ENCODE assay signal across 8 cellular contexts in the genomic region with DNA sequence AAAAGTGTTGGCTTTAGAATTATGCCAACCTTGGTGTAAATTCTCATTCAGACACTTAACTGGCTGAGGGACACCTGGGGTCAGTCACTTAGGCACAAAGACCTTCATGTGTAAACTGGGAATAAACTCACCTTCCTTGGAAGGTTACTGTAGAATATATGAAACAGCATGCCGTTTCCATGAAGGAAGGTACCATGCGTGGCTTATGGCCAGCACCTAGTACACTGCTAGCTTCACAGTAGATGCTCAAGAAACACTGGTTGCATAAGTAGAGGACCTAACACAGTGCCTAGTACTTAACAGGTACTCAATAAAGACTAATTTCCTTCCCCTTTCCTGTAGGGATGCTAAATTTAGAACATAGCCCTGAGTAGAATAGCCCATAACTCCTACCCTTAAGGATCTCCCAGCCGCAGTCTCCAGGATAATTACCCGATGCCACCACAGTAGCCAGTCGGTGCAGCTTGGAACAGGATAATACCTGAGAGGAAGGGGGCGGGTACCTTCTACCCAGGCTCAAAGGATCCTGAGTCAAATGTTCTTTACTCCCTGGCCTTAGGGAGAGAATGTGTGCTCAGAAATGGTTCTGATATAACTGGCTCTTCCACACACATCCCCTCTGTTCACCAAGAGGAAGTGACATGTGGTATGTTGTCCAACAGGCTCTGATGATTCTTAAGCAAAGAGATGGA. TPM values are rescaled to one million over a fixed set of nuclear protein-coding genes. Genes with fewer than 3 reads are reported as not detected.
A peak's percentile ranks its signal among the peaks of the same experiment; 100 is the strongest.
DNase-seq lines count a peak whose midpoint lies in the region; ATAC-seq and TF ChIP-seq lines count a peak whose summit lies in the region.

No MANE protein-coding gene starts in this region.

- no peaks in the 10 kb centered on the region for H3K79me1 ChIP-seq in H9 (ENCODE audit: insufficient read depth, low read depth, low read length, poor library complexity, severe bottlenecking)

- CTCF ChIA-PET in RWPE1 (lab: Yijun Ruan, JAX), result interaction anchor here (1.1 to 7.0 kb wide), 5 partner anchors 20 to 216 kb away, joined by 3 to 163 read pairs (median 5); no protein-coding TSS in a partner anchor

- H3K4me3 Mint-ChIP-seq in H9, result peak overlapping the region in 1 of 2 experiments; percentile 76; a peak in 3 of 5 replicates

- H3K27me3 ChIP-seq in H9 (ENCODE audit: insufficient read depth, low read length) (no peaks in the 10 kb centered on the region), esophagus muscularis mucosa (no peaks in the 10 kb centered on the region), sigmoid colon (no peaks in the 10 kb centered on the region)

- no peak overlapping the region for H3K9ac ChIP-seq in H9 (ENCODE audit: extremely low read depth, insufficient read length, low read length)

- TF ChIP-seq POLR2A in esophagus muscularis mucosa (IDR thresholded peaks at IDR 0.05; ENCODE audit: low read depth) (no peak), sigmoid colon (IDR thresholded peaks at IDR 0.05) (no peak)

- no peak overlapping the region for H4K91ac ChIP-seq in H9 (ENCODE audit: insufficient read length, low read depth, low read length)

- peak overlapping the region in 2 of 3 experiments; percentile 53; a peak in 3 of 7 replicates for H3K27ac Mint-ChIP-seq in H9

- peaks cover 15% of the 10 kb centered on the region for H3K4me1 ChIP-seq in H9 (ENCODE audit: insufficient read depth, low read length)
- H3K4me1 ChIP-seq in esophagus muscularis mucosa, result peaks cover 53 to 81% (median 74%) of the 10 kb centered on the region in 4 donors
- peaks cover 0 to 69% (median 64%) of the 10 kb centered on the region in 4 donors for H3K4me1 ChIP-seq in sigmoid colon

- H3K27ac ChIP-seq in H9 (ENCODE audit: insufficient read length, low read depth, low read length) (no peak overlapping the region), RWPE1 (peak overlapping the region; percentile 99), esophagus muscularis mucosa (replicated peaks in 1 of 4) (peak overlapping the region; percentile 93 to 99 (median 96)), sigmoid colon (peak overlapping the region; percentile 92 to 100 (median 98))

- H2AK5ac ChIP-seq in H9 (ENCODE audit: insufficient read length, low read length), result no peak overlapping the region

- H3K79me2 ChIP-seq in H9 (ENCODE audit: insufficient read depth, low read length), result peaks cover 7% of the 10 kb centered on the region; the same call in 1 of the 2 replicates

- POLR2A ChIA-PET in RWPE1 (lab: Yijun Ruan, JAX; ENCODE audit: low non-redundant PET), result interaction anchor here (0.6 to 2.7 kb wide), 5 partner anchors 20 to 1139 kb away, joined by 3 to 12 read pairs (median 4); a partner anchor contains a TSS

- peaks cover 0 to 58% (median 12%) of the 10 kb centered on the region in 4 donors for H3K36me3 ChIP-seq in esophagus muscularis mucosa
- peaks cover 0 to 28% (median 1%) of the 10 kb centered on the region in 4 donors for H3K36me3 ChIP-seq in sigmoid colon

- no peak overlapping the region for H3T11ph ChIP-seq in H9 (ENCODE audit: low read length)

- no peak overlapping the region for H2AFZ ChIP-seq in H9 (ENCODE audit: low read length)

- H2BK5ac ChIP-seq in H9 (ENCODE audit: insufficient read length, low read length), result no peak overlapping the region

- no peak overlapping the region for H2BK120ac ChIP-seq in H9 (ENCODE audit: low read depth, low read length, poor library complexity, severe bottlenecking)

- no peak overlapping the region for H3K14ac ChIP-seq in H9 (ENCODE audit: insufficient read depth, low read length)

- no peak overlapping the region for H3K4ac ChIP-seq in H9 (ENCODE audit: low read depth, low read length)

- no peak overlapping the region for H3K23ac ChIP-seq in H9 (ENCODE audit: insufficient read length, low read depth, low read length)

- no peak for TF ChIP-seq EP300 in esophagus muscularis mucosa (IDR thresholded peaks at IDR 0.05)
- no peak for TF ChIP-seq EP300 in sigmoid colon (IDR thresholded peaks at IDR 0.05)

- no peak overlapping the region for H4K8ac ChIP-seq in H9 (replicated peaks; ENCODE audit: insufficient read length, low read depth, low read length)

- H3K4me2 ChIP-seq in H9 (ENCODE audit: insufficient read depth, insufficient read length, low read length), result peak overlapping the region; percentile 48

- H4K5ac ChIP-seq in H9 (ENCODE audit: insufficient read length, low read depth, low read length), result no peak overlapping the region

- H3K27me3 Mint-ChIP-seq in H9 (ENCODE audit: low read depth), result no peaks in the 10 kb centered on the region

- no peak overlapping the region for H3K18ac ChIP-seq in H9 (ENCODE audit: insufficient read length, low read depth, low read length)

- DNase-seq in H9 (no peak), RWPE1 (ENCODE audit: low spot score) (no peak), esophagus muscularis mucosa (ENCODE audit: extremely low spot score) (no peak), sigmoid colon (no peak), dedifferentiated amniotic fluid mesenchymal stem cell (ENCODE audit: extremely low spot score) (no peak), HuH-7.5 (ENCODE audit: low spot score) (no peak)

- H3K4me3 ChIP-seq in esophagus muscularis mucosa (peak overlapping the region; percentile 73 to 89 (median 82)), sigmoid colon (peak overlapping the region in 2 of 4 donors; percentile 80 to 83)

- peaks cover 67 to 74% of the 10 kb centered on the region in 2 experiments for H3K4me1 Mint-ChIP-seq in H9

- H3K36me3 Mint-ChIP-seq in H9 (ENCODE audit: insufficient read depth in 1 of 3, low read depth in 3 of 3), result peaks cover 4 to 56% (median 51%) of the 10 kb centered on the region in 3 experiments; a peak in 6 of 7 replicates

- peaks cover 33% of the 10 kb centered on the region for H3K23me2 ChIP-seq in H9 (ENCODE audit: insufficient read length, low read depth, low read length, poor library complexity, severe bottlenecking)

- no peak for ATAC-seq in GM21526 (IDR thresholded peaks at IDR 0.05; ENCODE audit: low FRiP score, unreplicated experiment)
- no peak for ATAC-seq in HG03039 (IDR thresholded peaks at IDR 0.05; ENCODE audit: unreplicated experiment)

- H2BK20ac ChIP-seq in H9 (ENCODE audit: low read depth, low read length, poor library complexity, severe bottlenecking), result no peak overlapping the region

- no peaks in the 10 kb centered on the region for H4K20me1 ChIP-seq in H9 (ENCODE audit: control insufficient read depth, insufficient read depth, insufficient read length)

- TF ChIP-seq CTCF in H9 (conservative IDR thresholded peaks at IDR 0.05) (no peak), RWPE1 (conservative IDR thresholded peaks at IDR 0.05; ENCODE audit: low read depth) (no peak), esophagus muscularis mucosa (IDR thresholded peaks at IDR 0.05) (no peak), sigmoid colon (IDR thresholded peaks at IDR 0.05) (no peak)

- H3K9me3 ChIP-seq in H9 (ENCODE audit: control insufficient read depth, low read depth, low read length), result no peaks in the 10 kb centered on the region
- no peaks in the 10 kb centered on the region for H3K9me3 ChIP-seq in esophagus muscularis mucosa
- H3K9me3 ChIP-seq in sigmoid colon, result no peaks in the 10 kb centered on the region

- no peak overlapping the region for H2BK12ac ChIP-seq in H9 (ENCODE audit: insufficient read length, low read depth, low read length)

- no CpG with 5 or more reads among the region's 6 CpGs for WGBS in H9 (ENCODE audit: extremely low coverage, insufficient read length, low lambda C conversion rate)
- 77% methylated on average over 6 of the region's 6 CpGs for WGBS in esophagus muscularis mucosa
- 37 to 47% methylated on average over 6 of the region's 6 CpGs for WGBS in sigmoid colon, 2 donors

- no peaks in the 10 kb centered on the region for H3K9me3 Mint-ChIP-seq in H9

- no peak overlapping the region for H3K56ac ChIP-seq in H9 (ENCODE audit: insufficient read length, low read depth, low read length)

- intact Hi-C loops in esophagus muscularis mucosa (cut with DNase I), result no loop called here
- intact Hi-C loops in sigmoid colon (cut with DNase I), result no loop called here

- H2BK15ac ChIP-seq in H9 (ENCODE audit: low read depth, low read length), result no peak overlapping the region

RNA-seq across cellular contexts. Expression of a gene that starts 3.6 kb away (rescaled TPM):
- total RNA-seq in H9 (2021) (105 and 109 TPM in 2 replicates), esophagus muscularis mucosa (100 to 1,000 TPM in 3 of 4 donors, 10 to 100 TPM in 1; 94.3 to 181 (median 140) TPM), sigmoid colon (10 to 100 TPM; 53.2 to 71.3 (median 55.7) TPM)
- polyA plus RNA-seq in sigmoid colon, result 10 to 100 TPM; 76.1 to 94.8 (median 78.7) TPM

RNA-seq across cellular contexts. Expression of a gene that starts 20.0 kb away (rescaled TPM):
- total RNA-seq in H9 (2021) (161 TPM in 2 replicates), esophagus muscularis mucosa (1 to 10 TPM in 1 of 4 donors, under 1 TPM in 3; under 0.01 to 1.1 (median 0.38) TPM), sigmoid colon (1 to 10 TPM in 1 of 4 donors, under 1 TPM in 1, not detected in 2; 0.36 to 1.8 TPM)
- 10 to 100 TPM in 1 of 3 donors, 1 to 10 TPM in 2; 2.4 to 24.0 (median 4.9) TPM for polyA plus RNA-seq in sigmoid colon

Comparison
In these comparisons a context has a peak if more than half of its experiments do, and no peak if none do; other contexts are left out.
1. RNA of a gene that starts 20.0 kb away (total RNA-seq): 161 TPM in H9; under 0.01 to 1.1 TPM in esophagus muscularis mucosa and 0.36 to 1.8 TPM in sigmoid colon; every median in the first group is over 10 times any median in the second.